8 cellular contexts compared by ENCODE assay signal in the genomic region with DNA sequence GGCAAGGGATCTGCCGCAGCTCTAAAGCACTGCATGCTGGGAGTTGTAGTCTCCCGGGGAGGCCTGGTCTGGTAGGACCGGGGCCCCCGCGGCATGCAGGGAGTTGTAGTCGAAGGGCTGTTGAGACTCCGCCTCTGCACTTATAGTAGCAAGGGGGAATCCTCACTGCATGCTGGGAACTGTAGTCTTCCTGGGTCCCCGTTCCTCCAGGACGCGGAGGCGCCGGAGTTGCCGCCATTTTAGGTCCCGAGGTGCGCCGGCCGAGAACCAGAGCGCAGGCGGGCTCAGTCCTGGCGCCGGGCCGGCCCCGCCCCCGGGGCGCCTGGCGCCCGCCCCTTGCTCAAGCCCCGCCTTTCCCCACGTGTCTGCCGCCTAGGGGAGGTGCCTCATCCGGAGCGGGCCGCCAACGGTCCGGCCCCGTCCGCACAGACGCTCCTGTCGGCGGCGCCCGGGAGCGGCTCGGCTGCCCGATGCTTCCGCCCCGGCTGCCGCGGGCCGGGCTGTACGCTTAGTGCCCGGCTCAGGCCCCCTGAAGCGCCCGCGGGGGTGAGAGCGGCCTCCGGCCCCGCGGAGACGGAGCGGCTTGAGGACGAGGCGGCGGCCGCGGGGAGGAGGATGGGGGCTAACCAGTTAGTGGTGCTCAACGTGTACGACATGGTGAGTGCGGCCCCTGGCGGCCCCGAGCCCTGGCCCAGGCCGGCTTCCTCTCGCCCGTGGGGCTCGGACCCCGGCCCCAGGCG. TPM values are rescaled to one million over a fixed set of nuclear protein-coding genes. Genes with fewer than 3 reads are reported as not detected.
A peak's percentile ranks its signal among the peaks of the same experiment; 100 is the strongest.
DNase-seq lines count a peak whose midpoint lies in the region; ATAC-seq and TF ChIP-seq lines count a peak whose summit lies in the region.

A gene (plus strand): TSS at position 428 of the 740 bp plus-strand sequence. CDS start 188 bp downstream, at position 616.

- H3K4me3 ChIP-seq in Caco-2 (ENCODE audit: low read depth, low read length): peak within 1 kb of the TSS; percentile 93
- peak within 1 kb of the TSS; percentile 80 for H3K4me3 ChIP-seq in effector memory CD4-positive, alpha-beta T cell (ENCODE audit: insufficient read depth, low read depth, low read length, poor library complexity, severe bottlenecking)

- peaks cover 2% of the 10 kb centered on the region; the same call in 1 of the 2 replicates for H3K36me3 ChIP-seq in Caco-2 (ENCODE audit: control insufficient read depth, insufficient read depth, low read length)
- H3K36me3 ChIP-seq in effector memory CD4-positive, alpha-beta T cell (ENCODE audit: control insufficient read depth, insufficient read depth, low read length): peaks cover 4% of the 10 kb centered on the region

- CTCF ChIA-PET in Caco-2 (lab: Charles Lee): interaction anchor here (1.0 kb wide), 2 partner anchors 49 kb away, joined by 5 to 7 read pairs; no protein-coding TSS in a partner anchor
- CTCF ChIA-PET in activated CD8-positive, alpha-beta memory T cell treated with anti-CD3 and anti-CD28 coated beads for 36 hours (lab: Charles Lee): interaction anchor here (0.9 to 2.3 kb wide), 4 partner anchors 13 to 144 kb away, joined by 3 to 8 read pairs (median 5); no protein-coding TSS in a partner anchor

- peak; percentile 95 for ATAC-seq in GM21360 (IDR thresholded peaks at IDR 0.05; ENCODE audit: unreplicated experiment)

- no peaks in the 10 kb centered on the region for H3K9me3 ChIP-seq in Caco-2
- no peaks in the 10 kb centered on the region for H3K9me3 ChIP-seq in effector memory CD4-positive, alpha-beta T cell (ENCODE audit: control insufficient read depth, low read length)

- DNase-seq in Caco-2 (peak; percentile 98 to 99), HT1080 (ENCODE audit: low read depth) (peak; percentile 99), NOMO-1 (lab: John Stamatoyannopoulos, UW; ENCODE audit: unreplicated experiment in 2 of 2) (peak; percentile 98 to 99), medulla oblongata (ENCODE audit: extremely low spot score) (peak; percentile 100)
- DNase-seq in effector memory CD4-positive, alpha-beta T cell: peak; percentile 95 to 99 (median 98)
- peak; percentile 96 for DNase-seq in stimulated activated CD8-positive, alpha-beta memory T cell treated with anti-CD3 and anti-CD28 coated beads, Interleukin-12 subunit alpha, Interleukin-12 subunit beta, amount 100 ng/mL, for 1 hour (ENCODE audit: low read depth)

- POLR2A ChIA-PET in Caco-2 (lab: Charles Lee): no interaction called here
- POLR2A ChIA-PET in activated CD8-positive, alpha-beta memory T cell treated with anti-CD3 and anti-CD28 coated beads for 36 hours (lab: Charles Lee): no interaction called here

- H3K4me3 Mint-ChIP-seq in Caco-2 (ENCODE audit: unreplicated experiment): no peak within 1 kb of the TSS

- intact Hi-C loops in Caco-2 (cut with micrococcal nuclease; ENCODE audit: unreplicated experiment): loop anchor here (1.0 to 5.0 kb wide), 5 partner anchors 38 to 319 kb away; a partner anchor contains a TSS

- no peaks in the 10 kb centered on the region for H3K27me3 Mint-ChIP-seq in Caco-2 (ENCODE audit: insufficient read depth, unreplicated experiment)

- peak within 1 kb of the TSS; percentile 42 for H3K27ac Mint-ChIP-seq in Caco-2 (ENCODE audit: unreplicated experiment)

- H3K4me1 Mint-ChIP-seq in Caco-2 (ENCODE audit: low read depth, unreplicated experiment): peaks cover 15% of the 10 kb centered on the region

- H3K36me3 Mint-ChIP-seq in Caco-2 (ENCODE audit: insufficient read depth, unreplicated experiment): peaks cover 13% of the 10 kb centered on the region

- H3K9me3 Mint-ChIP-seq in Caco-2 (ENCODE audit: unreplicated experiment): no peaks in the 10 kb centered on the region

- TF ChIP-seq CTCF in Caco-2 (IDR thresholded peaks at IDR 0.05; ENCODE audit: insufficient read depth in 1 of 2, low read depth in 1 of 2, low read length in 1 of 2, severe bottlenecking in 1 of 2, unreplicated experiment in 1 of 2): peak; percentile 30 to 50

- H3K4me1 ChIP-seq in Caco-2: peaks cover 22% of the 10 kb centered on the region
- H3K4me1 ChIP-seq in effector memory CD4-positive, alpha-beta T cell (ENCODE audit: control insufficient read depth, insufficient read depth, low read length, poor library complexity, severe bottlenecking): peaks cover 28% of the 10 kb centered on the region

- H3K27me3 ChIP-seq in Caco-2 (replicated peaks; ENCODE audit: control insufficient read depth, insufficient read depth, low read length): no peaks in the 10 kb centered on the region
- no peaks in the 10 kb centered on the region for H3K27me3 ChIP-seq in effector memory CD4-positive, alpha-beta T cell (replicated peaks; ENCODE audit: control insufficient read depth, insufficient read depth, low read length, poor library complexity, severe bottlenecking)

- H3K27ac ChIP-seq in effector memory CD4-positive, alpha-beta T cell (ENCODE audit: insufficient read depth, low read length, poor library complexity, severe bottlenecking): peak within 1 kb of the TSS; percentile 77

- no TSS peak for BruUV-seq in Caco-2 (replicated peaks; lab: Mats Ljungman, UMichigan)

RNA-seq across cellular contexts. Expression of the gene that starts here (rescaled TPM):
- 47.7 and 51.0 TPM in 2 replicates for total RNA-seq in Caco-2 (2022)
- total RNA-seq in HT1080 (2014; rRNA removed; shearing (Covaris generic)): 47.2 and 66.7 TPM in 2 replicates
- 57.5 and 67.2 TPM in 2 replicates for polyA plus RNA-seq in HT1080 (2015; cell fraction: cytosol; rRNA removed)
- polyA plus RNA-seq in HT1080 (2015; cell fraction: nucleus; rRNA removed): 30.9 and 31.2 TPM in 2 replicates
- 10 to 100 TPM; 34.5 to 36.1 TPM for total RNA-seq in activated CD8-positive, alpha-beta memory T cell treated with anti-CD3 and anti-CD28 coated beads for 36 hours

Comparison
In these comparisons a context has a peak if more than half of its experiments do, and no peak if none do; other contexts are left out.
1. Peak in every context shown above with its lines: DNase-seq, ATAC-seq, H3K4me3 ChIP-seq and H3K27ac ChIP-seq.